ENCODE assay signal across 8 cellular contexts in genomic region chr12:93982847-93983315, GRCh38.
A peak's percentile ranks its signal among the peaks of the same experiment; 100 is the strongest.
DNase-seq lines count a peak whose midpoint lies in the region; ATAC-seq and TF ChIP-seq lines count a peak whose summit lies in the region.

No MANE protein-coding gene starts in this region.

- no peak overlapping the region for H3K4me3 ChIP-seq in AG09309 (ENCODE audit: control insufficient read depth, low read depth, low read length)

- peaks cover 20% of the 10 kb centered on the region for H3K4me1 Mint-ChIP-seq in activated T-cell treated with anti-CD3 and anti-CD28 coated beads, Interleukin-2, amount 50 U/mL, for 24 hours (ENCODE audit: low read depth)
- H3K4me1 Mint-ChIP-seq in type B pancreatic cell (ENCODE audit: unreplicated experiment) = peaks cover 13% of the 10 kb centered on the region

- no peaks in the 10 kb centered on the region for H3K36me3 Mint-ChIP-seq in activated T-cell treated with anti-CD3 and anti-CD28 coated beads, Interleukin-2, amount 50 U/mL, for 24 hours (ENCODE audit: low read depth)
- H3K36me3 Mint-ChIP-seq in type B pancreatic cell = no peaks in the 10 kb centered on the region

- no peak for TF ChIP-seq CTCF in AG09309 (IDR thresholded peaks at IDR 0.05; ENCODE audit: control insufficient read depth, insufficient read depth, low read depth, low read length, missing control alignments)
- TF ChIP-seq CTCF in type B pancreatic cell (conservative IDR thresholded peaks at IDR 0.05) = no peak

- no peak for ATAC-seq in GM21576 (IDR thresholded peaks at IDR 0.05; ENCODE audit: unreplicated experiment)
- no peak for ATAC-seq in GM18517 (IDR thresholded peaks at IDR 0.05; ENCODE audit: unreplicated experiment)

- H3K4me3 Mint-ChIP-seq in activated T-cell treated with anti-CD3 and anti-CD28 coated beads, Interleukin-2, amount 50 U/mL, for 24 hours = no peak overlapping the region
- H3K4me3 Mint-ChIP-seq in type B pancreatic cell = no peak overlapping the region

- no peaks in the 10 kb centered on the region for H3K9me3 Mint-ChIP-seq in activated T-cell treated with anti-CD3 and anti-CD28 coated beads, Interleukin-2, amount 50 U/mL, for 24 hours
- no peaks in the 10 kb centered on the region for H3K9me3 Mint-ChIP-seq in type B pancreatic cell

- peaks cover 13% of the 10 kb centered on the region for H3K27me3 Mint-ChIP-seq in activated T-cell treated with anti-CD3 and anti-CD28 coated beads, Interleukin-2, amount 50 U/mL, for 24 hours
- peaks cover 10% of the 10 kb centered on the region for H3K27me3 Mint-ChIP-seq in type B pancreatic cell

- no peak overlapping the region for H3K27ac Mint-ChIP-seq in activated T-cell treated with anti-CD3 and anti-CD28 coated beads, Interleukin-2, amount 50 U/mL, for 24 hours
- H3K27ac Mint-ChIP-seq in type B pancreatic cell = no peak overlapping the region

- DNase-seq in AG09309 (ENCODE audit: low read depth) = peak; percentile 61
- peak; percentile 50 for DNase-seq in HT1080 (ENCODE audit: low read depth)
- peak; percentile 34 for DNase-seq in activated T-cell treated with anti-CD3 and anti-CD28 coated beads, Interleukin-2, amount 50 U/mL, for 24 hours
- DNase-seq in inferior parietal cortex (ENCODE audit: extremely low spot score) = peak; percentile 58
- DNase-seq in type B pancreatic cell (ENCODE audit: extremely low spot score, unreplicated experiment) = no peak
- DNase-seq in COLO668 (lab: John Stamatoyannopoulos, UW; ENCODE audit: unreplicated experiment) = no peak

Comparison
In these comparisons a context has a peak if more than half of its experiments do, and no peak if none do; other contexts are left out.
1. DNase-seq: peak in AG09309 (single experiment), HT1080 (single experiment), activated T-cell treated with anti-CD3 and anti-CD28 coated beads, Interleukin-2, amount 50 U/mL, for 24 hours (single experiment) and inferior parietal cortex (single experiment); none in type B pancreatic cell (single experiment) and COLO668 (single experiment).